In the genomic region with DNA sequence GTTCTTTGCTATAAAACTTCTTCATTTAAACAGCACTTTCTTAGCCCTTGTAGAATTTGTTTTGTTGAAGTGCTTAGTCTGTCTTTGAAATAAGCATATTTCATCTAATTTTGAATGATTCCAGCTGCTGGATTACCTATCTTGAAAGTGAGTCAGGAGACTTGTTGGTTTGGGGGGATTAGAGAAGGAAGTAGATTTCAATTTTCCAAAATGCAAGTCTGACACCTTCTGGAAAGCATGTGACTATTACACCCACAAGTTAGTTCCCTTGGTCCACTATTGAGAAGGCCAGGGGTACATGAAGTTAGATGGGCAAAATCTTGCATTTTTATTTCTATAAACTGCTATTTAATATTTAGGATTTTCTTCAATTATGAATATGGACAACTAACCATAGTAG, we compare ENCODE assay signal across 10 cellular contexts.
DNase-seq lines count a peak whose midpoint lies in the region.
"Had no signal": no experiment of that assay in that cellular context is flagged by ENCODE, and none has a peak within 500 bp of the region (broad histone marks: within the 10 kb centered on the region; RNA-seq: fewer than 3 reads in every experiment).

No MANE protein-coding gene starts in this region.

- in situ Hi-C loops in KBM-7 (cut with MboI; ENCODE audit: low pct_unique_long_range_greater_than_20kb, low sequenced_read_pairs) = no loop called here

- H3K4me3 ChIP-seq in adipocyte (ENCODE audit: low read length) = no peak overlapping the region

- H3K9ac ChIP-seq in adipocyte (ENCODE audit: low read length) = peak overlapping the region; percentile 40

- H3K9me3 ChIP-seq in adipocyte (ENCODE audit: control insufficient read depth, low read length) = no peaks in the 10 kb centered on the region

- no peaks in the 10 kb centered on the region for H3K27me3 ChIP-seq in adipocyte (replicated peaks; ENCODE audit: control insufficient read depth, insufficient read depth, low read length)

- H3K36me3 ChIP-seq in adipocyte (ENCODE audit: control insufficient read depth, insufficient read depth, low read length, severe bottlenecking) = no peaks in the 10 kb centered on the region

- DNase-seq in AG20443 (ENCODE audit: low spot score) (peak; percentile 31), KBM-7 (peak; percentile 55), adipocyte (ENCODE audit: low read depth) (peak; percentile 56), left kidney (ENCODE audit: low read depth, low spot score) (peak; percentile 69), mesenteric fat pad (ENCODE audit: low spot score) (no peak), NCI-H128 (lab: John Stamatoyannopoulos, UW; ENCODE audit: unreplicated experiment) (no peak)
- DNase-seq in activated CD4-positive, CD25-positive, alpha-beta regulatory T cell treated with anti-CD3 and anti-CD28 coated beads, Interleukin-2, amount 50 U/mL, for 72 hours = no peak
- DNase-seq in activated T-cell treated with anti-CD3 and anti-CD28 coated beads, Interleukin-2, amount 50 U/mL, for 48 hours = no peak
- DNase-seq: caudate nucleus, NCI-H187 had no signal

- peaks cover 23% of the 10 kb centered on the region for H3K4me1 ChIP-seq in adipocyte (ENCODE audit: control insufficient read depth, insufficient read depth, low read length)

Comparison
In these comparisons a context has a peak if more than half of its experiments do, and no peak if none do; other contexts are left out.
1. DNase-seq: peak in AG20443 (single experiment), KBM-7 (single experiment), adipocyte (single experiment) and left kidney (single experiment); none in mesenteric fat pad (single experiment), activated CD4-positive, CD25-positive, alpha-beta regulatory T cell treated with anti-CD3 and anti-CD28 coated beads, Interleukin-2, amount 50 U/mL, for 72 hours (single experiment), activated T-cell treated with anti-CD3 and anti-CD28 coated beads, Interleukin-2, amount 50 U/mL, for 48 hours (0 of 2) and NCI-H128 (single experiment).